Comparison of ENCODE assay signal across 11 cellular contexts in genomic region chr18:74897971-74898657, GRCh38.
DNase-seq lines count a peak whose midpoint lies in the region; ATAC-seq and TF ChIP-seq lines count a peak whose summit lies in the region.
"Had no signal": no experiment of that assay in that cellular context is flagged by ENCODE, and none has a peak within 500 bp of the region (broad histone marks: within the 10 kb centered on the region; RNA-seq: fewer than 3 reads in every experiment).

No MANE protein-coding gene starts in this region.

- no peak for TF ChIP-seq POLR2A in GM18505 (IDR thresholded peaks at IDR 0.05; ENCODE audit: borderline replicate concordance, extremely low read depth, insufficient read depth, insufficient read length)

- no peak for ATAC-seq in HG02759 (IDR thresholded peaks at IDR 0.05; ENCODE audit: unreplicated experiment)
- ATAC-seq in GM18505 (IDR thresholded peaks at IDR 0.05; ENCODE audit: unreplicated experiment) = no peak

- peaks cover 44% of the 10 kb centered on the region for H3K4me1 Mint-ChIP-seq in osteocyte (ENCODE audit: unreplicated experiment)

- no peaks in the 10 kb centered on the region for H3K9me3 Mint-ChIP-seq in osteocyte (ENCODE audit: unreplicated experiment)
- H3K9me3 Mint-ChIP-seq: activated naive CD4-positive, alpha-beta T cell treated with anti-CD3 and anti-CD28 coated beads, Interleukin-2, amount 50 U/mL, for 24 hours; mesothelial cell of epicardium had no signal

- H3K36me3 Mint-ChIP-seq in osteocyte (ENCODE audit: unreplicated experiment) = no peaks in the 10 kb centered on the region
- H3K36me3 Mint-ChIP-seq: mesothelial cell of epicardium had no signal

- TF ChIP-seq CTCF in RWPE1 (conservative IDR thresholded peaks at IDR 0.05; ENCODE audit: low read depth) (no peak), osteocyte (IDR thresholded peaks at IDR 0.05) (no peak)

- peak overlapping the region; percentile 23 for H3K4me3 Mint-ChIP-seq in osteocyte (ENCODE audit: unreplicated experiment)
- H3K4me3 Mint-ChIP-seq: activated naive CD4-positive, alpha-beta T cell treated with anti-CD3 and anti-CD28 coated beads, Interleukin-2, amount 50 U/mL, for 24 hours; mesothelial cell of epicardium had no signal

- H3K27ac Mint-ChIP-seq in osteocyte (ENCODE audit: unreplicated experiment) = peak overlapping the region; percentile 75
- H3K27ac Mint-ChIP-seq: activated naive CD4-positive, alpha-beta T cell treated with anti-CD3 and anti-CD28 coated beads, Interleukin-2, amount 50 U/mL, for 24 hours; mesothelial cell of epicardium had no signal

- H3K27me3 Mint-ChIP-seq in osteocyte (ENCODE audit: unreplicated experiment) = no peaks in the 10 kb centered on the region
- H3K27me3 Mint-ChIP-seq: activated naive CD4-positive, alpha-beta T cell treated with anti-CD3 and anti-CD28 coated beads, Interleukin-2, amount 50 U/mL, for 24 hours had no signal

- CTCF ChIA-PET in RWPE1 (lab: Yijun Ruan, JAX) = no interaction called here

- H3K27ac ChIP-seq in RWPE1 = no peak overlapping the region

- POLR2A ChIA-PET in RWPE1 (lab: Yijun Ruan, JAX; ENCODE audit: low non-redundant PET) = no interaction called here

- DNase-seq in ELR (ENCODE audit: low read depth) (peak; percentile 84), RWPE1 (ENCODE audit: low spot score) (peak; percentile 36), epidermal melanocyte (ENCODE audit: insufficient read length, low spot score) (peak; percentile 45), osteocyte (ENCODE audit: extremely low spot score, unreplicated experiment) (no peak), DMS 273 treated with DMSO at 0.1 percent for 48 hours (lab: John Stamatoyannopoulos, UW) (no peak), iPS-NIHi11 (ENCODE audit: low spot score) (no peak)
- DNase-seq: NCI-H1048 had no signal

Comparison
In these comparisons a context has a peak if more than half of its experiments do, and no peak if none do; other contexts are left out.
1. DNase-seq: peak in ELR (single experiment), RWPE1 (single experiment) and epidermal melanocyte (single experiment); none in osteocyte (single experiment), DMS 273 treated with DMSO at 0.1 percent for 48 hours (single experiment) and iPS-NIHi11 (single experiment).